ENCODE assay signal across 10 cellular contexts in the genomic region with DNA sequence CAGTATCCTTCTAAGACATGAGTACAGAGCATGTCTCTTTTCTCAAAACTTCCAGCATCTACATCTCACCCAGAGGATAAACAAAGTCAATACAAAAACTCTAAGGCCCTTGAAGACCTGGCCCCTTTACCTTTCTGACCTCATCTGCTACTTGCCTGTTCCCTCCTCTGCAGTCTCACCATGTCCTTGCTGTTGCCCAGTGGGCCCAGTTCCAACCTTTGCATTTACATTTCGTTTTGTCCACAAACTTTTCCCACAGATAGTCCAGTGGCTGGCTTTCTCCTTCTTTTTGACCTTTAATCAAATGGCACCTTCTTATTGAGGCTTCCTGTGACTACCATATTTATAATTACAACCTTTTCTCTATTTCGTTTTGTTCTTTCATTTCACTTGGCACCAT. TPM values are rescaled to one million over a fixed set of nuclear protein-coding genes. Genes with fewer than 3 reads are reported as not detected.
DNase-seq lines count a peak whose midpoint lies in the region; ATAC-seq and TF ChIP-seq lines count a peak whose summit lies in the region.
"Had no signal": no experiment of that assay in that cellular context is flagged by ENCODE, and none has a peak within 500 bp of the region (broad histone marks: within the 10 kb centered on the region; RNA-seq: fewer than 3 reads in every experiment).

No MANE protein-coding gene starts in this region.

- H4K20me1 ChIP-seq in SK-N-SH (ENCODE audit: insufficient read depth) (no peaks in the 10 kb centered on the region), smooth muscle cell (ENCODE audit: low read depth) (no peaks in the 10 kb centered on the region)

- TF ChIP-seq EP300 in SK-N-SH (IDR thresholded peaks at IDR 0.05; ENCODE audit: borderline replicate concordance in 1 of 2, low read depth in 1 of 2, low read length in 1 of 2): no peak

- TF ChIP-seq RAD21 in SK-N-SH (IDR thresholded peaks at IDR 0.05; ENCODE audit: low read length): no peak

- no peak for TF ChIP-seq CTCF in SK-N-SH (IDR thresholded peaks at IDR 0.05)
- no peak for TF ChIP-seq CTCF in Panc1 (IDR thresholded peaks at IDR 0.05)
- no peak for TF ChIP-seq CTCF in epithelial cell of esophagus (IDR thresholded peaks at IDR 0.05; ENCODE audit: insufficient read depth, low read depth, low read length, missing control alignments)
- no peak for TF ChIP-seq CTCF in smooth muscle cell (IDR thresholded peaks at IDR 0.05; ENCODE audit: borderline replicate concordance, insufficient read depth, poor library complexity, severe bottlenecking)

- H3K4me3 ChIP-seq in SK-N-SH (ENCODE audit: low read depth in 2 of 2, low read length in 1 of 2) (peak overlapping the region in 1 of 2 experiments; percentile 89; a peak in 1 of 4 replicates), Panc1 (ENCODE audit: low read depth in 2 of 2, low read length in 2 of 2) (peak overlapping the region; percentile 85 to 90), epithelial cell of esophagus (ENCODE audit: low read length) (peak overlapping the region; percentile 77), smooth muscle cell (peak overlapping the region; percentile 25)

- H3K9me3 ChIP-seq in SK-N-SH (no peaks in the 10 kb centered on the region), Panc1 (ENCODE audit: control insufficient read depth, insufficient read depth, low read depth, low read length) (no peaks in the 10 kb centered on the region), smooth muscle cell (replicated peaks; ENCODE audit: low read depth) (no peaks in the 10 kb centered on the region)

- H3K9ac ChIP-seq in SK-N-SH (no peak overlapping the region), smooth muscle cell (ENCODE audit: low read depth) (no peak overlapping the region)

- ATAC-seq in SK-N-SH treated with all-trans-retinoic acid at 6 μM for 48 hours (no peak), Panc1 (no peak), HG03460 (IDR thresholded peaks at IDR 0.05; ENCODE audit: unreplicated experiment) (no peak)

- H3K79me2 ChIP-seq in SK-N-SH (ENCODE audit: insufficient read depth): peaks cover 21% of the 10 kb centered on the region
- peaks cover 41% of the 10 kb centered on the region for H3K79me2 ChIP-seq in smooth muscle cell (ENCODE audit: low read depth)

- H3F3A ChIP-seq in SK-N-SH (replicated peaks; ENCODE audit: insufficient read depth) (no peaks in the 10 kb centered on the region), smooth muscle cell (ENCODE audit: low read depth) (no peaks in the 10 kb centered on the region)

- H3K27me3 ChIP-seq in SK-N-SH (ENCODE audit: insufficient read depth) (no peaks in the 10 kb centered on the region), Panc1 (ENCODE audit: control insufficient read depth, insufficient read depth, low read length) (no peaks in the 10 kb centered on the region), smooth muscle cell (ENCODE audit: low read depth) (no peaks in the 10 kb centered on the region)

- H2AFZ ChIP-seq in SK-N-SH (ENCODE audit: low read depth) (no peak overlapping the region), smooth muscle cell (ENCODE audit: low read depth) (no peak overlapping the region)

- DNase-seq in SK-N-SH: no peak
- no peak for DNase-seq in Panc1 (ENCODE audit: low read depth, low spot score)
- DNase-seq in epithelial cell of esophagus (ENCODE audit: low read depth): no peak
- no peak for DNase-seq in smooth muscle cell (lab: John Stamatoyannopoulos, UW; ENCODE audit: unreplicated experiment)
- DNase-seq in NCI-H524 treated with DMSO at 0.1 percent for 48 hours (lab: John Stamatoyannopoulos, UW): no peak
- no peak for DNase-seq in NCI-H2107 (lab: John Stamatoyannopoulos, UW)
- DNase-seq: ACHN, midbrain had no signal

- CTCF ChIA-PET in SK-N-SH (lab: Yijun Ruan, JAX) (interaction anchor here (1.2 to 3.9 kb wide), 2 partner anchors 16 to 122 kb away, joined by 4 to 34 read pairs; no protein-coding TSS in a partner anchor), Panc1 (lab: Charles Lee) (interaction anchor here (0.6 to 0.7 kb wide), 4 partner anchors 68 to 371 kb away, joined by 3 to 6 read pairs (median 5); no protein-coding TSS in a partner anchor)

- H3K4me2 ChIP-seq in SK-N-SH: peak overlapping the region; percentile 87
- H3K4me2 ChIP-seq in smooth muscle cell: peak overlapping the region; percentile 96

- in situ Hi-C loops in Panc1 (cut with HindIII; ENCODE audit: low pct_unique_long_range_greater_than_20kb, low sequenced_read_pairs): loop anchor here (10.0 kb wide), 1 partner anchor 124 kb away; no protein-coding TSS in a partner anchor

- intact Hi-C loops in Panc1 (cut with micrococcal nuclease; ENCODE audit: unreplicated experiment): no loop called here

- H3K9me2 ChIP-seq in SK-N-SH: no peaks in the 10 kb centered on the region

- peaks cover 6 to 10% of the 10 kb centered on the region in 2 experiments; a peak in 3 of 4 replicates for H3K4me1 ChIP-seq in SK-N-SH (ENCODE audit: control insufficient read depth in 1 of 2, insufficient read depth in 2 of 2, low read depth in 1 of 2, low read length in 1 of 2)
- peaks cover 10% of the 10 kb centered on the region for H3K4me1 ChIP-seq in Panc1 (ENCODE audit: control insufficient read depth, insufficient read depth, low read length)
- H3K4me1 ChIP-seq in smooth muscle cell (ENCODE audit: low read depth): peaks cover 29% of the 10 kb centered on the region

- BruUV-seq in Panc1 (replicated peaks; lab: Mats Ljungman, UMichigan): no TSS peak

- 91% methylated on average over 2 of the region's 2 CpGs for WGBS in SK-N-SH (ENCODE audit: low lambda C conversion rate)
- WGBS in smooth muscle cell (ENCODE audit: low lambda C conversion rate): 95% methylated on average over 2 of the region's 2 CpGs

- H3K27ac ChIP-seq in SK-N-SH (ENCODE audit: low read depth in 2 of 2, low read length in 1 of 2) (no peak overlapping the region), Panc1 (ENCODE audit: low read length) (no peak overlapping the region; the same call in 1 of the 2 replicates), smooth muscle cell (ENCODE audit: low read depth) (no peak overlapping the region)

- H3K36me3 ChIP-seq in SK-N-SH (replicated peaks in 1 of 2; ENCODE audit: control insufficient read depth in 1 of 2, insufficient read depth in 2 of 2, low read length in 1 of 2) (peaks cover 0 to 5% of the 10 kb centered on the region in 2 experiments), Panc1 (ENCODE audit: control insufficient read depth, insufficient read depth, low read length) (no peaks in the 10 kb centered on the region), smooth muscle cell (ENCODE audit: low read depth) (no peaks in the 10 kb centered on the region)

- POLR2A ChIA-PET in SK-N-SH (lab: Yijun Ruan, JAX): no interaction called here
- POLR2A ChIA-PET in Panc1 (lab: Charles Lee): no interaction called here

TF ChIP-seq in SK-N-SH, 30 proteins besides CTCF, POLR2A, EP300 and RAD21:
- TF ChIP-seq RFX5 (IDR thresholded peaks at IDR 0.05; ENCODE audit: low read length): no peak

TF ChIP-seq in SK-N-SH treated with all-trans-retinoic acid at 6 μM for 48 hours, 23 proteins besides CTCF, POLR2A, EP300 and RAD21 (continues in another document):
- TF ChIP-seq TOX (CRISPR knock-in tag; IDR thresholded peaks at IDR 0.05; ENCODE audit: borderline replicate concordance) (no peak), SNAI2 (CRISPR knock-in tag; IDR thresholded peaks at IDR 0.05) (no peak), RARB (CRISPR knock-in tag; IDR thresholded peaks at IDR 0.05) (no peak), ZFP30 (CRISPR knock-in tag; IDR thresholded peaks at IDR 0.05) (no peak), ZC3H10 (CRISPR knock-in tag; IDR thresholded peaks at IDR 0.05) (no peak), ESRRG (CRISPR knock-in tag; IDR thresholded peaks at IDR 0.05) (no peak), OSR1 (CRISPR knock-in tag; IDR thresholded peaks at IDR 0.05) (no peak), ISL1 (CRISPR knock-in tag; IDR thresholded peaks at IDR 0.05) (no peak)
- TF ChIP-seq, protein P1, sequence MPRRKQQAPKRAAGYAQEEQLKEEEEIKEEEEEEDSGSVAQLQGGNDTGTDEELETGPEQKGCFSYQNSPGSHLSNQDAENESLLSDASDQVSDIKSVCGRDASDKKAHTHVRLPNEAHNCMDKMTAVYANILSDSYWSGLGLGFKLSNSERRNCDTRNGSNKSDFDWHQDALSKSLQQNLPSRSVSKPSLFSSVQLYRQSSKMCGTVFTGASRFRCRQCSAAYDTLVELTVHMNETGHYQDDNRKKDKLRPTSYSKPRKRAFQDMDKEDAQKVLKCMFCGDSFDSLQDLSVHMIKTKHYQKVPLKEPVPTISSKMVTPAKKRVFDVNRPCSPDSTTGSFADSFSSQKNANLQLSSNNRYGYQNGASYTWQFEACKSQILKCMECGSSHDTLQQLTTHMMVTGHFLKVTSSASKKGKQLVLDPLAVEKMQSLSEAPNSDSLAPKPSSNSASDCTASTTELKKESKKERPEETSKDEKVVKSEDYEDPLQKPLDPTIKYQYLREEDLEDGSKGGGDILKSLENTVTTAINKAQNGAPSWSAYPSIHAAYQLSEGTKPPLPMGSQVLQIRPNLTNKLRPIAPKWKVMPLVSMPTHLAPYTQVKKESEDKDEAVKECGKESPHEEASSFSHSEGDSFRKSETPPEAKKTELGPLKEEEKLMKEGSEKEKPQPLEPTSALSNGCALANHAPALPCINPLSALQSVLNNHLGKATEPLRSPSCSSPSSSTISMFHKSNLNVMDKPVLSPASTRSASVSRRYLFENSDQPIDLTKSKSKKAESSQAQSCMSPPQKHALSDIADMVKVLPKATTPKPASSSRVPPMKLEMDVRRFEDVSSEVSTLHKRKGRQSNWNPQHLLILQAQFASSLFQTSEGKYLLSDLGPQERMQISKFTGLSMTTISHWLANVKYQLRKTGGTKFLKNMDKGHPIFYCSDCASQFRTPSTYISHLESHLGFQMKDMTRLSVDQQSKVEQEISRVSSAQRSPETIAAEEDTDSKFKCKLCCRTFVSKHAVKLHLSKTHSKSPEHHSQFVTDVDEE (CRISPR knock-in tag; IDR thresholded peaks at IDR 0.05): no peak

RNA-seq across cellular contexts. Expression of a gene that starts 1.6 kb away (rescaled TPM):
- polyA plus RNA-seq in SK-N-SH (2012; rRNA removed) (5.1 and 9.3 TPM in 2 replicates), smooth muscle cell (7.0 and 9.2 TPM in 2 replicates)
- 6.3 and 6.9 TPM in 2 replicates for polyA plus RNA-seq in SK-N-SH (2012; cell fraction: cytosol; rRNA removed)
- polyA plus RNA-seq in SK-N-SH (2012; cell fraction: nucleus; rRNA removed): 10.1 and 20.7 TPM in 2 replicates
- total RNA-seq in Panc1 (2021; ENCODE audit: unreplicated experiment) (11.3 TPM), smooth muscle cell (22.5 and 42.8 TPM in 2 replicates)
- 6.6 TPM for polyA plus RNA-seq in Panc1 (2012; ENCODE audit: insufficient read length)

RNA-seq across cellular contexts. Expression of a gene that starts 1.8 kb away (rescaled TPM):
- polyA plus RNA-seq in SK-N-SH (2012; rRNA removed): 1.8 and 2.6 TPM in 2 replicates
- 2.6 and 3.2 TPM in 2 replicates for polyA plus RNA-seq in SK-N-SH (2012; cell fraction: cytosol; rRNA removed)
- 1.6 and 4.1 TPM in 2 replicates for polyA plus RNA-seq in SK-N-SH (2012; cell fraction: nucleus; rRNA removed)
- total RNA-seq in Panc1 (2021; ENCODE audit: unreplicated experiment): 11.4 TPM
- 1.8 TPM for polyA plus RNA-seq in Panc1 (2012; ENCODE audit: insufficient read length)
- total RNA-seq in smooth muscle cell: 24.3 and 49.6 TPM in 2 replicates
- polyA plus RNA-seq in smooth muscle cell: 14.8 and 16.9 TPM in 2 replicates

RNA-seq across cellular contexts. Expression of a gene that starts 45.7 kb away (rescaled TPM):
- polyA plus RNA-seq in SK-N-SH (2012; rRNA removed) (36.9 and 51.7 TPM in 2 replicates), smooth muscle cell (51.8 and 60.1 TPM in 2 replicates)
- 73.4 and 85.7 TPM in 2 replicates for polyA plus RNA-seq in SK-N-SH (2012; cell fraction: cytosol; rRNA removed)
- 11.0 and 24.4 TPM in 2 replicates for polyA plus RNA-seq in SK-N-SH (2012; cell fraction: nucleus; rRNA removed)
- total RNA-seq in Panc1 (2021; ENCODE audit: unreplicated experiment) (103 TPM), smooth muscle cell (136 and 151 TPM in 2 replicates)
- 47.6 TPM for polyA plus RNA-seq in Panc1 (2012; ENCODE audit: insufficient read length)
